Comparison of ENCODE assay signal across 23 cellular contexts in the genomic region with DNA sequence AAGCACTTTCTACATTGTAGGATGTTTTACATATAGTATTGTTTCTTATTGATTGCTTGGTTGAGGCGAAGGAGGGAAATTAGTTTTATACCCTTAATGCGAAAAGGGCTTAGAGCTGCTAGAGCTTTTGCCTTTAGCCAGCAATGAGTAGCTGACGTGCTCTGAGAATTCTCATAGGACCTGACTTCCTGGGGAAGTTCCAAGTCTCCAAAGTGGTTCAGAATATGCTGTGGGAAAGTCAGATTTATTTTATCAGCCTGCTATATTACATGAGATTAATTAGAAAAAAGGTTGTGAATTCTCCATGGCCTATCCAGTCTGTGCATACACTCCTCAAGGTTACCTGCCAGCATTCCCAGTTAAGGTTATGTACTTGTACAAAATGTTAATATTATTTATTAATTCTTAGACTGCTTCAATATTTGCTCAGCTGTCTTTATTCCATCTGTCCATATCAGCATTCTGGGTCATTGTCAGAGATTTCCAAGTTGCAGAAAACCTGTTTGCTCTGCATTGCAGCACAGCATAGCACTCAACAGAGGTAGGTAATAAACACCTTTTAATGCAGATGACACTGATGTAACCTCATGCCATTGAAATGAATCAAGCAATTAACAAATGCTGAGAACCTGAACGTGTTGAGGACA. TPM values are rescaled to one million over a fixed set of nuclear protein-coding genes. Genes with fewer than 3 reads are reported as not detected.
DNase-seq lines count a peak whose midpoint lies in the region; ATAC-seq and TF ChIP-seq lines count a peak whose summit lies in the region.
"Had no signal": no experiment of that assay in that cellular context is flagged by ENCODE, and none has a peak within 500 bp of the region (broad histone marks: within the 10 kb centered on the region; RNA-seq: fewer than 3 reads in every experiment).

No MANE protein-coding gene starts in this region.

- H3K27ac ChIP-seq in mesendoderm (ENCODE audit: low read depth, low read length) (no peak overlapping the region), subcutaneous abdominal adipose tissue (ENCODE audit: low read depth, low read length) (peak overlapping the region; percentile 47)

- peaks cover 3% of the 10 kb centered on the region for H3K9me3 Mint-ChIP-seq in activated B cell treated with CpG ODN at 0.5 μM for 24 hours

- H3K79me1 ChIP-seq in mesendoderm (ENCODE audit: low read length) = peaks cover 9% of the 10 kb centered on the region

- H4K8ac ChIP-seq in mesendoderm (ENCODE audit: low read depth, low read length) = no peak overlapping the region

- peaks cover 44% of the 10 kb centered on the region for H3K4me1 Mint-ChIP-seq in activated B cell treated with CpG ODN at 0.5 μM for 24 hours

- H3K27me3 Mint-ChIP-seq in activated B cell treated with CpG ODN at 0.5 μM for 24 hours = peaks cover 6% of the 10 kb centered on the region

- intact Hi-C loops in activated B cell treated with CpG ODN at 0.5 μM for 24 hours (cut with micrococcal nuclease) = no loop called here
- intact Hi-C loops in lower leg skin (cut with DNase I; ENCODE audit: low total_unique reads) = no loop called here

- H3K36me3 Mint-ChIP-seq in activated B cell treated with CpG ODN at 0.5 μM for 24 hours (ENCODE audit: low read depth) = peaks cover 11% of the 10 kb centered on the region

- no peak overlapping the region for H3K4me3 Mint-ChIP-seq in activated B cell treated with CpG ODN at 0.5 μM for 24 hours
- H3K4me3 Mint-ChIP-seq: activated CD4-positive, alpha-beta memory T cell treated with anti-CD3 and anti-CD28 coated beads for 36 hours; T-helper 17 cell; WTC11 had no signal

- H3K18ac ChIP-seq in mesendoderm (ENCODE audit: low read length) = no peak overlapping the region

- TF ChIP-seq CTCF in activated B cell treated with CpG ODN at 0.5 μM for 24 hours (IDR thresholded peaks at IDR 0.05) (no peak), lower leg skin (IDR thresholded peaks at IDR 0.05) (no peak)

- H3K23ac ChIP-seq in mesendoderm (ENCODE audit: low read length) = no peak overlapping the region

- no peak overlapping the region for H3K9ac ChIP-seq in mesendoderm (ENCODE audit: low read length)
- peak overlapping the region in 2 of 5 donors; percentile 4 to 23 for H3K9ac ChIP-seq in subcutaneous abdominal adipose tissue (ENCODE audit: low read length in 5 of 5)

- no peak overlapping the region for H3K56ac ChIP-seq in mesendoderm (ENCODE audit: low read length)

- H2BK120ac ChIP-seq in mesendoderm (ENCODE audit: low read depth, low read length) = no peak overlapping the region

- no peaks in the 10 kb centered on the region for H3K9me3 ChIP-seq in subcutaneous abdominal adipose tissue (ENCODE audit: control insufficient read depth in 5 of 5, low read length in 5 of 5)

- H2BK15ac ChIP-seq in mesendoderm (replicated peaks; ENCODE audit: low read depth) = no peak overlapping the region

- WGBS in mesendoderm (ENCODE audit: extremely low coverage, insufficient coverage, low lambda C conversion rate) = no CpG with 5 or more reads among the region's 4 CpGs
- 46 to 55% methylated on average over 4 of the region's 4 CpGs for WGBS in lower leg skin, 2 donors

- CTCF ChIA-PET in activated B cell treated with CpG ODN at 0.5 μM for 24 hours (lab: Charles Lee) = no interaction called here

- H2BK5ac ChIP-seq in mesendoderm (ENCODE audit: low read length) = no peak overlapping the region

- H3K4me1 ChIP-seq in mesendoderm (ENCODE audit: control insufficient read depth, low read depth, low read length) (no peaks in the 10 kb centered on the region), subcutaneous abdominal adipose tissue (ENCODE audit: control insufficient read depth in 5 of 5, insufficient read depth in 5 of 5, low read length in 5 of 5) (peaks cover 14 to 54% (median 48%) of the 10 kb centered on the region in 5 donors)

- no peak overlapping the region for H3K4me2 ChIP-seq in mesendoderm (ENCODE audit: low read length)

- H3K4ac ChIP-seq in mesendoderm (ENCODE audit: low read depth, low read length) = no peak overlapping the region

- POLR2A ChIA-PET in activated B cell treated with CpG ODN at 0.5 μM for 24 hours (lab: Charles Lee) = no interaction called here

- TF ChIP-seq POLR2A in lower leg skin (IDR thresholded peaks at IDR 0.05) = no peak

- H3K36me3 ChIP-seq in mesendoderm (ENCODE audit: control insufficient read depth, insufficient read depth, low read length) = no peaks in the 10 kb centered on the region
- H3K36me3 ChIP-seq in subcutaneous abdominal adipose tissue (ENCODE audit: control insufficient read depth in 5 of 5, insufficient read depth in 5 of 5, low read length in 5 of 5) = peaks cover 0 to 4% (median 0%) of the 10 kb centered on the region in 5 donors
- H3K36me3 ChIP-seq: tibial nerve had no signal

- no peak overlapping the region for H4K5ac ChIP-seq in mesendoderm (ENCODE audit: low read length)

- H3K27ac Mint-ChIP-seq in activated B cell treated with CpG ODN at 0.5 μM for 24 hours = peak overlapping the region; percentile 24
- H3K27ac Mint-ChIP-seq: activated CD4-positive, alpha-beta memory T cell treated with anti-CD3 and anti-CD28 coated beads for 36 hours; WTC11 had no signal

- no peak overlapping the region for H2AK5ac ChIP-seq in mesendoderm (ENCODE audit: low read length)

- ATAC-seq in activated B cell treated with CpG ODN at 0.5 μM for 24 hours (ENCODE audit: low read depth) = no peak
- ATAC-seq: naive thymus-derived CD4-positive, alpha-beta T cell; T-helper 17 cell; WTC11 had no signal

- peaks cover 13% of the 10 kb centered on the region for H3K79me2 ChIP-seq in mesendoderm (ENCODE audit: control insufficient read depth, insufficient read depth, low read length)

- H3K4me3 ChIP-seq in mesendoderm (ENCODE audit: low read length) (no peak overlapping the region), subcutaneous abdominal adipose tissue (ENCODE audit: low read depth in 1 of 5, low read length in 5 of 5) (peak overlapping the region in 3 of 5 donors; percentile 3 to 30 (median 4)), lower leg skin (ENCODE audit: low read depth, poor library complexity, severe bottlenecking) (no peak overlapping the region)
- H3K4me3 ChIP-seq: tibial nerve had no signal

- peak in 2 of 3 experiments; percentile 8 to 47 for DNase-seq in NCI-H1417 (lab: John Stamatoyannopoulos, UW)
- no peak for DNase-seq in NCI-H1417 treated with DMSO at 0.1 percent for 48 hours (lab: John Stamatoyannopoulos, UW)
- DNase-seq in activated B cell treated with CpG ODN at 0.5 μM for 24 hours = no peak
- DNase-seq in mesendoderm = peak; percentile 58
- DNase-seq in lower leg skin (ENCODE audit: low spot score in 2 of 2) = no peak
- no peak for DNase-seq in ecto neural progenitor cell (ENCODE audit: low spot score)
- DNase-seq in NK-92 (lab: John Stamatoyannopoulos, UW; ENCODE audit: unreplicated experiment) = no peak
- DNase-seq: 8988T; activated CD4-positive, alpha-beta memory T cell treated with anti-CD3 and anti-CD28 coated beads for 36 hours; activated naive CD4-positive, alpha-beta T cell treated with Interleukin-2 at 50 U/mL for 16 hours; amygdala; Calu3; GOT3; hippocampal formation; islet precursor cell; KG1; naive thymus-derived CD4-positive, alpha-beta T cell; NCI-H524; SIG-M5; T-helper 17 cell had no signal

- H3K27me3 ChIP-seq in mesendoderm (ENCODE audit: insufficient read depth, low read length, poor library complexity) (no peaks in the 10 kb centered on the region), subcutaneous abdominal adipose tissue (ENCODE audit: control insufficient read depth in 5 of 5, insufficient read depth in 4 of 5, low read length in 5 of 5) (no peaks in the 10 kb centered on the region)
- H3K27me3 ChIP-seq: tibial nerve had no signal

RNA-seq across cellular contexts. Expression of gene SEL1L, which starts 2.6 kb away (rescaled TPM):
- 52.9 and 55.4 TPM in 2 replicates for total RNA-seq in activated B cell treated with CpG ODN at 0.5 μM for 24 hours
- 12.1 TPM for polyA plus RNA-seq in mesendoderm (2013, experiment 1 of 2)
- polyA plus RNA-seq in mesendoderm (2013, experiment 2 of 2) = 11.6 TPM
- 10 to 100 TPM; 30.4 to 41.9 (median 34.0) TPM for total RNA-seq in lower leg skin

Comparison
In these comparisons a context has a peak if more than half of its experiments do, and no peak if none do; other contexts are left out.
1. DNase-seq: peak in NCI-H1417 (2 of 3) and mesendoderm (single experiment); none in NCI-H1417 treated with DMSO at 0.1 percent for 48 hours (single experiment), activated B cell treated with CpG ODN at 0.5 μM for 24 hours (single experiment), lower leg skin (0 of 2), ecto neural progenitor cell (single experiment) and NK-92 (single experiment).
2. H3K4me3 ChIP-seq: peak in subcutaneous abdominal adipose tissue (3 of 5); none in mesendoderm (single experiment) and lower leg skin (single experiment).